Comparison of ENCODE assay signal across 1 cellular context in the genomic region with DNA sequence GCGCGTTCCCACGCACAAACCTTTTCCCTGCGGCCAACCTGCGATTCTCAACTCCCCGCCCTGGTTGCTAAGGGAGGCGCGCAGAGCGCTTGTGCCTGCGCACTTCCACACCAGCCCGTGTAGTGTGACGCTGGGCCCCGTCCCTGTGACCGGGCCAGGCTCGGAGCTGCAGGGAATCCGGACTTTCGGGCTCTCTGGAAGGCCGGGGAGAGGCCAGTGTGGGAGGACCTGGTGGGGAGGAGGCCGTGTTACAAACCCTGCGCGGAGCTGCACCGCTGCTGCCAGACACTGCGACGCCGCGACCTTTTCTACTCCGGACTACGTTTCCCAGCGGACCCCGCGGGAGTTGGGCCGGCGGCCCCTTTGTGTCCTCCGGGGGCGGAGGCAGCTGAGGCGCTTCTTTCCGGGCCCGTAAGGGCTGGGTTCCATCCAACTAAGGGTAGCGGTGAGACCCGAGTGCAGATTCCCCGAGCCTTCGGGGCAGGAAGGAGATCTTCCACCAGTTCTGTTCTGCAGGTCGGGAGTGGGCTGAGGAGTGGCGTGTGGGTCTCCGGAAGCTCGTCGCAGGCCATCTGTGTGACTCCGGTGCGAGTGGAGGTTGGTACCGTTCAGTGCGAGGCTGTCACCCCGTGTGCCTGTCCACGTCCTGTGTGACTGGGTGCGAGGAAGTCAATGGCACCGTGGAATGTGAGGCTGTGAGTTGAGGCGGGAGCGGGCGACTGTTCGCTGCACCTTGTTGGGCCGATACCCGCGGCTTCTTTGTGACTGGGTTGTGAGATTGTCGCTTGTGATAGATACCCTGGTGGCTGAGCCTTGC.
TF ChIP-seq lines count a peak whose summit lies in the region.

A gene (plus strand): TSS at position 396 of the 817 bp plus-strand sequence. CDS start 999 bp downstream, outside the sequence.

TF ChIP-seq in GM12878, 131 proteins besides CTCF, POLR2A, EP300 and RAD21 (continued from another document and continues in another):
- TF ChIP-seq, protein P1, sequence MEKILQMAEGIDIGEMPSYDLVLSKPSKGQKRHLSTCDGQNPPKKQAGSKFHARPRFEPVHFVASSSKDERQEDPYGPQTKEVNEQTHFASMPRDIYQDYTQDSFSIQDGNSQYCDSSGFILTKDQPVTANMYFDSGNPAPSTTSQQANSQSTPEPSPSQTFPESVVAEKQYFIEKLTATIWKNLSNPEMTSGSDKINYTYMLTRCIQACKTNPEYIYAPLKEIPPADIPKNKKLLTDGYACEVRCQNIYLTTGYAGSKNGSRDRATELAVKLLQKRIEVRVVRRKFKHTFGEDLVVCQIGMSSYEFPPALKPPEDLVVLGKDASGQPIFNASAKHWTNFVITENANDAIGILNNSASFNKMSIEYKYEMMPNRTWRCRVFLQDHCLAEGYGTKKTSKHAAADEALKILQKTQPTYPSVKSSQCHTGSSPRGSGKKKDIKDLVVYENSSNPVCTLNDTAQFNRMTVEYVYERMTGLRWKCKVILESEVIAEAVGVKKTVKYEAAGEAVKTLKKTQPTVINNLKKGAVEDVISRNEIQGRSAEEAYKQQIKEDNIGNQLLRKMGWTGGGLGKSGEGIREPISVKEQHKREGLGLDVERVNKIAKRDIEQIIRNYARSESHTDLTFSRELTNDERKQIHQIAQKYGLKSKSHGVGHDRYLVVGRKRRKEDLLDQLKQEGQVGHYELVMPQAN (conservative IDR thresholded peaks at IDR 0.05): peak; percentile 65
- no peak for TF ChIP-seq ZNF384 (IDR thresholded peaks at IDR 0.05; ENCODE audit: borderline replicate concordance, low read depth, low read length)
- peak; percentile 45; the same call in 1 of the 2 replicates for TF ChIP-seq CREB1 (IDR thresholded peaks at IDR 0.05; ENCODE audit: low read depth)
- TF ChIP-seq RAD51 (IDR thresholded peaks at IDR 0.05): no peak
- TF ChIP-seq, protein P2, sequence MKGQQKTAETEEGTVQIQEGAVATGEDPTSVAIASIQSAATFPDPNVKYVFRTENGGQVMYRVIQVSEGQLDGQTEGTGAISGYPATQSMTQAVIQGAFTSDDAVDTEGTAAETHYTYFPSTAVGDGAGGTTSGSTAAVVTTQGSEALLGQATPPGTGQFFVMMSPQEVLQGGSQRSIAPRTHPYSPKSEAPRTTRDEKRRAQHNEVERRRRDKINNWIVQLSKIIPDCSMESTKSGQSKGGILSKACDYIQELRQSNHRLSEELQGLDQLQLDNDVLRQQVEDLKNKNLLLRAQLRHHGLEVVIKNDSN (IDR thresholded peaks at IDR 0.05; ENCODE audit: borderline replicate concordance, extremely low read length, insufficient read depth, low read depth, low read length): no peak
- peak; percentile 92 for TF ChIP-seq SIX5 (IDR thresholded peaks at IDR 0.05; ENCODE audit: low read depth, low read length, severe bottlenecking)
- no peak for TF ChIP-seq RELA (IDR thresholded peaks at IDR 0.05; ENCODE audit: borderline replicate concordance, partially characterized antibody)
- TF ChIP-seq, protein P3, sequence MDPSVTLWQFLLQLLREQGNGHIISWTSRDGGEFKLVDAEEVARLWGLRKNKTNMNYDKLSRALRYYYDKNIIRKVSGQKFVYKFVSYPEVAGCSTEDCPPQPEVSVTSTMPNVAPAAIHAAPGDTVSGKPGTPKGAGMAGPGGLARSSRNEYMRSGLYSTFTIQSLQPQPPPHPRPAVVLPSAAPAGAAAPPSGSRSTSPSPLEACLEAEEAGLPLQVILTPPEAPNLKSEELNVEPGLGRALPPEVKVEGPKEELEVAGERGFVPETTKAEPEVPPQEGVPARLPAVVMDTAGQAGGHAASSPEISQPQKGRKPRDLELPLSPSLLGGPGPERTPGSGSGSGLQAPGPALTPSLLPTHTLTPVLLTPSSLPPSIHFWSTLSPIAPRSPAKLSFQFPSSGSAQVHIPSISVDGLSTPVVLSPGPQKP (IDR thresholded peaks at IDR 0.05; ENCODE audit: low read depth, low read length): peak; percentile 60
- no peak for TF ChIP-seq HDGF (IDR thresholded peaks at IDR 0.05)
- 0 out of 2 replicates have a peak, but pooled peaks have one; percentile 35 for TF ChIP-seq TCF3 (IDR thresholded peaks at IDR 0.05; ENCODE audit: borderline replicate concordance, insufficient read depth, low read depth, low read length)
- TF ChIP-seq SRF (IDR thresholded peaks at IDR 0.05; ENCODE audit: low read depth in 2 of 2, low read length in 2 of 2): peak in 1 of 2 experiments; percentile 65; a peak in 2 of 4 replicates
- TF ChIP-seq NR2C1 (IDR thresholded peaks at IDR 0.05): peak; percentile 86
- TF ChIP-seq, protein P4, sequence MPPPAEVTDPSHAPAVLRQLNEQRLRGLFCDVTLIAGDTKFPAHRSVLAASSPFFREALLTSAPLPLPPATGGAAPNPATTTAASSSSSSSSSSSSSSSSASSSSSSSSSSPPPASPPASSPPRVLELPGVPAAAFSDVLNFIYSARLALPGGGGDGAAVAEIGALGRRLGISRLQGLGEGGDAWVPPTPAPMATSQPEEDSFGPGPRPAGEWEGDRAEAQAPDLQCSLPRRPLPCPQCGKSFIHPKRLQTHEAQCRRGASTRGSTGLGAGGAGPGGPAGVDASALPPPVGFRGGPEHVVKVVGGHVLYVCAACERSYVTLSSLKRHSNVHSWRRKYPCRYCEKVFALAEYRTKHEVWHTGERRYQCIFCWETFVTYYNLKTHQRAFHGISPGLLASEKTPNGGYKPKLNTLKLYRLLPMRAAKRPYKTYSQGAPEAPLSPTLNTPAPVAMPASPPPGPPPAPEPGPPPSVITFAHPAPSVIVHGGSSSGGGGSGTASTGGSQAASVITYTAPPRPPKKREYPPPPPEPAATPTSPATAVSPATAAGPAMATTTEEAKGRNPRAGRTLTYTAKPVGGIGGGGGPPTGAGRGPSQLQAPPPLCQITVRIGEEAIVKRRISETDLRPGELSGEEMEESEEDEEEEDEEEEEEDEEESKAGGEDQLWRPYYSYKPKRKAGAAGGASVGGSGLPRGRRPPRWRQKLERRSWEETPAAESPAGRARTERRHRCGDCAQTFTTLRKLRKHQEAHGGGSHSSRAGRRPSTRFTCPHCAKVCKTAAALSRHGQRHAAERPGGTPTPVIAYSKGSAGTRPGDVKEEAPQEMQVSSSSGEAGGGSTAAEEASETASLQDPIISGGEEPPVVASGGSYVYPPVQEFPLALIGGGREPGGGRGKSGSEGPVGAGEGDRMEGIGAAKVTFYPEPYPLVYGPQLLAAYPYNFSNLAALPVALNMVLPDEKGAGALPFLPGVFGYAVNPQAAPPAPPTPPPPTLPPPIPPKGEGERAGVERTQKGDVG (CRISPR knock-in tag; IDR thresholded peaks at IDR 0.05): no peak
- TF ChIP-seq TCF12 (IDR thresholded peaks at IDR 0.05; ENCODE audit: low read depth, low read length): no peak
- TF ChIP-seq CREM (IDR thresholded peaks at IDR 0.05; ENCODE audit: low read depth): peak; percentile 58; the same call in 1 of the 2 replicates
- TF ChIP-seq ASH2L (IDR thresholded peaks at IDR 0.05; ENCODE audit: borderline replicate concordance, low read depth): no peak
- TF ChIP-seq SREBF1 (IDR thresholded peaks at IDR 0.05; ENCODE audit: low read length): peak; percentile 68; the same call in 1 of the 2 replicates
- TF ChIP-seq POU2F2 (IDR thresholded peaks at IDR 0.05; ENCODE audit: borderline replicate concordance, low read depth, low read length): no peak; the same call in 2 of the 3 replicates
- TF ChIP-seq HCFC1 (IDR thresholded peaks at IDR 0.05; ENCODE audit: low read length): peak; percentile 97
- no peak for TF ChIP-seq BRCA1 (IDR thresholded peaks at IDR 0.05; ENCODE audit: low read depth, low read length)
- TF ChIP-seq, protein P5, sequence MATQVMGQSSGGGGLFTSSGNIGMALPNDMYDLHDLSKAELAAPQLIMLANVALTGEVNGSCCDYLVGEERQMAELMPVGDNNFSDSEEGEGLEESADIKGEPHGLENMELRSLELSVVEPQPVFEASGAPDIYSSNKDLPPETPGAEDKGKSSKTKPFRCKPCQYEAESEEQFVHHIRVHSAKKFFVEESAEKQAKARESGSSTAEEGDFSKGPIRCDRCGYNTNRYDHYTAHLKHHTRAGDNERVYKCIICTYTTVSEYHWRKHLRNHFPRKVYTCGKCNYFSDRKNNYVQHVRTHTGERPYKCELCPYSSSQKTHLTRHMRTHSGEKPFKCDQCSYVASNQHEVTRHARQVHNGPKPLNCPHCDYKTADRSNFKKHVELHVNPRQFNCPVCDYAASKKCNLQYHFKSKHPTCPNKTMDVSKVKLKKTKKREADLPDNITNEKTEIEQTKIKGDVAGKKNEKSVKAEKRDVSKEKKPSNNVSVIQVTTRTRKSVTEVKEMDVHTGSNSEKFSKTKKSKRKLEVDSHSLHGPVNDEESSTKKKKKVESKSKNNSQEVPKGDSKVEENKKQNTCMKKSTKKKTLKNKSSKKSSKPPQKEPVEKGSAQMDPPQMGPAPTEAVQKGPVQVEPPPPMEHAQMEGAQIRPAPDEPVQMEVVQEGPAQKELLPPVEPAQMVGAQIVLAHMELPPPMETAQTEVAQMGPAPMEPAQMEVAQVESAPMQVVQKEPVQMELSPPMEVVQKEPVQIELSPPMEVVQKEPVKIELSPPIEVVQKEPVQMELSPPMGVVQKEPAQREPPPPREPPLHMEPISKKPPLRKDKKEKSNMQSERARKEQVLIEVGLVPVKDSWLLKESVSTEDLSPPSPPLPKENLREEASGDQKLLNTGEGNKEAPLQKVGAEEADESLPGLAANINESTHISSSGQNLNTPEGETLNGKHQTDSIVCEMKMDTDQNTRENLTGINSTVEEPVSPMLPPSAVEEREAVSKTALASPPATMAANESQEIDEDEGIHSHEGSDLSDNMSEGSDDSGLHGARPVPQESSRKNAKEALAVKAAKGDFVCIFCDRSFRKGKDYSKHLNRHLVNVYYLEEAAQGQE (IDR thresholded peaks at IDR 0.05; ENCODE audit: low read depth, low read length): no peak
- peak in 1 of 2 experiments; percentile 84; a peak in 2 of 3 replicates for TF ChIP-seq EGR1 (IDR thresholded peaks at IDR 0.05; ENCODE audit: borderline replicate concordance in 1 of 2, low read depth in 2 of 2, low read length in 2 of 2)
- no peak for TF ChIP-seq ZNF217 (IDR thresholded peaks at IDR 0.05)
- 0 out of 2 replicates have a peak, but pooled peaks have one; percentile 44 for TF ChIP-seq GATAD2B (conservative IDR thresholded peaks at IDR 0.05; ENCODE audit: low read depth)
- no peak for TF ChIP-seq MYC (IDR thresholded peaks at IDR 0.05; ENCODE audit: insufficient read depth, insufficient read length, insufficient replicate concordance, low read length, severe bottlenecking)
- TF ChIP-seq SPI1 (IDR thresholded peaks at IDR 0.05; ENCODE audit: borderline replicate concordance, insufficient read depth, low read depth, low read length): peak; percentile 8; the same call in 1 of the 2 replicates
- TF ChIP-seq HDAC6 (IDR thresholded peaks at IDR 0.05; ENCODE audit: unreplicated experiment): no peak
- peak; percentile 79; the same call in 1 of the 2 replicates for TF ChIP-seq SIN3A (IDR thresholded peaks at IDR 0.05; ENCODE audit: low read depth, low read length)
- TF ChIP-seq, protein P6, sequence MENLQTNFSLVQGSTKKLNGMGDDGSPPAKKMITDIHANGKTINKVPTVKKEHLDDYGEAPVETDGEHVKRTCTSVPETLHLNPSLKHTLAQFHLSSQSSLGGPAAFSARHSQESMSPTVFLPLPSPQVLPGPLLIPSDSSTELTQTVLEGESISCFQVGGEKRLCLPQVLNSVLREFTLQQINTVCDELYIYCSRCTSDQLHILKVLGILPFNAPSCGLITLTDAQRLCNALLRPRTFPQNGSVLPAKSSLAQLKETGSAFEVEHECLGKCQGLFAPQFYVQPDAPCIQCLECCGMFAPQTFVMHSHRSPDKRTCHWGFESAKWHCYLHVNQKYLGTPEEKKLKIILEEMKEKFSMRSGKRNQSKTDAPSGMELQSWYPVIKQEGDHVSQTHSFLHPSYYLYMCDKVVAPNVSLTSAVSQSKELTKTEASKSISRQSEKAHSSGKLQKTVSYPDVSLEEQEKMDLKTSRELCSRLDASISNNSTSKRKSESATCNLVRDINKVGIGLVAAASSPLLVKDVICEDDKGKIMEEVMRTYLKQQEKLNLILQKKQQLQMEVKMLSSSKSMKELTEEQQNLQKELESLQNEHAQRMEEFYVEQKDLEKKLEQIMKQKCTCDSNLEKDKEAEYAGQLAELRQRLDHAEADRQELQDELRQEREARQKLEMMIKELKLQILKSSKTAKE (IDR thresholded peaks at IDR 0.05; ENCODE audit: low read depth, poor library complexity, severe bottlenecking): no peak
- TF ChIP-seq PML (IDR thresholded peaks at IDR 0.05; ENCODE audit: low read length): no peak
- no peak for TF ChIP-seq ZNF24 (IDR thresholded peaks at IDR 0.05)
- TF ChIP-seq, protein P7, sequence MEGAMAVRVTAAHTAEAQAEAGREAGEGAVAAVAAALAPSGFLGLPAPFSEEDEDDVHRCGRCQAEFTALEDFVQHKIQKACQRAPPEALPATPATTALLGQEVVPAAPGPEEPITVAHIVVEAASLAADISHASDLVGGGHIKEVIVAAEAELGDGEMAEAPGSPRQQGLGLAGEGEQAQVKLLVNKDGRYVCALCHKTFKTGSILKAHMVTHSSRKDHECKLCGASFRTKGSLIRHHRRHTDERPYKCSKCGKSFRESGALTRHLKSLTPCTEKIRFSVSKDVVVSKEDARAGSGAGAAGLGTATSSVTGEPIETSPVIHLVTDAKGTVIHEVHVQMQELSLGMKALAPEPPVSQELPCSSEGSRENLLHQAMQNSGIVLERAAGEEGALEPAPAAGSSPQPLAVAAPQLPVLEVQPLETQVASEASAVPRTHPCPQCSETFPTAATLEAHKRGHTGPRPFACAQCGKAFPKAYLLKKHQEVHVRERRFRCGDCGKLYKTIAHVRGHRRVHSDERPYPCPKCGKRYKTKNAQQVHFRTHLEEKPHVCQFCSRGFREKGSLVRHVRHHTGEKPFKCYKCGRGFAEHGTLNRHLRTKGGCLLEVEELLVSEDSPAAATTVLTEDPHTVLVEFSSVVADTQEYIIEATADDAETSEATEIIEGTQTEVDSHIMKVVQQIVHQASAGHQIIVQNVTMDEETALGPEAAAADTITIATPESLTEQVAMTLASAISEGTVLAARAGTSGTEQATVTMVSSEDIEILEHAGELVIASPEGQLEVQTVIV (IDR thresholded peaks at IDR 0.05; ENCODE audit: borderline replicate concordance, partially characterized antibody): peak; percentile 55
- TF ChIP-seq NR2C2 (IDR thresholded peaks at IDR 0.05; ENCODE audit: borderline replicate concordance, control insufficient read depth, insufficient read length, low read depth): no peak
- no peak for TF ChIP-seq EED (IDR thresholded peaks at IDR 0.05; ENCODE audit: low read depth)
- no peak for TF ChIP-seq NFIC (IDR thresholded peaks at IDR 0.05; ENCODE audit: low read depth, low read length)
